29 cellular contexts compared by ENCODE assay signal in genomic region chr5:126926152-126926551, GRCh38.
"Had no signal": no experiment of that assay in that cellular context is flagged by ENCODE, and none has a peak within 500 bp of the region (broad histone marks: within the 10 kb centered on the region; RNA-seq: fewer than 3 reads in every experiment).

No MANE protein-coding gene starts in this region.

- H3K4me3 ChIP-seq: colonic mucosa, gastrocnemius medialis, heart left ventricle had no signal

- ATAC-seq: activated CD8-positive, alpha-beta T cell treated with anti-CD3 and anti-CD28 coated beads for 36 hours; activated T-cell treated with anti-CD3 and anti-CD28 coated beads, Interleukin-2, amount 50 U/mL, for 4 hours; activated T-helper 17 cell treated with anti-CD3 and anti-CD28 coated beads, Interleukin-2, amount 50 U/mL, for 72 hours; esophagus mucosa; foreskin keratinocyte; gastrocnemius medialis; heart left ventricle; T-helper 17 cell had no signal

- H3K4me1 Mint-ChIP-seq: activated T-helper 17 cell treated with anti-CD3 and anti-CD28 coated beads, Interleukin-2, amount 50 U/mL, for 72 hours had no signal

- H3K27me3 ChIP-seq: colonic mucosa, foreskin keratinocyte, gastrocnemius medialis, heart left ventricle had no signal

- H3K9me3 ChIP-seq: colonic mucosa, gastrocnemius medialis, heart left ventricle had no signal

- H3K4me3 Mint-ChIP-seq: activated CD8-positive, alpha-beta T cell treated with anti-CD3 and anti-CD28 coated beads for 36 hours; activated naive CD8-positive, alpha-beta T cell; activated T-cell treated with anti-CD3 and anti-CD28 coated beads, Interleukin-2, amount 50 U/mL, for 4 hours; activated T-helper 17 cell treated with anti-CD3 and anti-CD28 coated beads, Interleukin-2, amount 50 U/mL, for 72 hours; T-helper 17 cell; T-helper 2 cell treated with Interferon-gamma antibody and Interleukin-4, amounts not matched to agents 5 μg/mL and 100 μg/mL, for 36 hours had no signal

- H3K27me3 Mint-ChIP-seq: activated CD8-positive, alpha-beta T cell treated with anti-CD3 and anti-CD28 coated beads for 36 hours; activated naive CD8-positive, alpha-beta T cell; activated T-helper 17 cell treated with anti-CD3 and anti-CD28 coated beads, Interleukin-2, amount 50 U/mL, for 72 hours; T-helper 17 cell had no signal

- H3K9me3 Mint-ChIP-seq: activated CD8-positive, alpha-beta T cell treated with anti-CD3 and anti-CD28 coated beads for 36 hours; activated T-cell treated with anti-CD3 and anti-CD28 coated beads, Interleukin-2, amount 50 U/mL, for 4 hours; activated T-helper 17 cell treated with anti-CD3 and anti-CD28 coated beads, Interleukin-2, amount 50 U/mL, for 72 hours; T-helper 2 cell treated with Interferon-gamma antibody and Interleukin-4, amounts not matched to agents 5 μg/mL and 100 μg/mL, for 36 hours had no signal

- H3K27ac Mint-ChIP-seq: activated CD8-positive, alpha-beta T cell treated with anti-CD3 and anti-CD28 coated beads for 36 hours; activated naive CD8-positive, alpha-beta T cell; activated T-helper 17 cell treated with anti-CD3 and anti-CD28 coated beads, Interleukin-2, amount 50 U/mL, for 72 hours; T-helper 17 cell; T-helper 2 cell treated with Interferon-gamma antibody and Interleukin-4, amounts not matched to agents 5 μg/mL and 100 μg/mL, for 36 hours had no signal

- H3K36me3 ChIP-seq: colonic mucosa, gastrocnemius medialis, heart left ventricle had no signal

- DNase-seq: activated CD4-positive, alpha-beta T cell treated with anti-CD3 and anti-CD28 coated beads for 1 hour; activated CD4-positive, alpha-beta T cell treated with anti-CD3 and anti-CD28 coated beads for 4 hours; activated CD4-positive, alpha-beta T cell treated with anti-CD3 and anti-CD28 coated beads, Interleukin-2, amount 50 U/mL, for 1 hour; activated CD4-positive, alpha-beta T cell treated with anti-CD3 and anti-CD28 coated beads, Interleukin-2, amount 50 U/mL, for 48 hours; activated CD8-positive, alpha-beta memory T cell treated with anti-CD3 and anti-CD28 coated beads for 24 hours; activated CD8-positive, alpha-beta T cell treated with anti-CD3 and anti-CD28 coated beads for 36 hours; activated effector memory CD4-positive, alpha-beta T cell treated with Interleukin-2 at 50 U/mL for 16 hours; activated gamma-delta T cell treated with Interleukin-2 at 50 U/mL for 16 hours; activated naive CD4-positive, alpha-beta T cell treated with anti-CD3 and anti-CD28 coated beads, Interleukin-2, amount 50 U/mL, for 16 hours; activated naive CD4-positive, alpha-beta T cell treated with Interleukin-2 at 50 U/mL for 16 hours; activated T-cell treated with anti-CD3 and anti-CD28 coated beads, Interleukin-2, amount 50 U/mL, for 4 hours; amniotic stem cell; anterior cingulate cortex; central memory CD4-positive, alpha-beta T cell; cerebellar nuclear complex; colonic mucosa; effector CD8-positive, alpha-beta T cell; foreskin keratinocyte; gastrocnemius medialis; glutamatergic neuron; heart left ventricle; T-helper 1 cell; T-helper 17 cell; T1000 had no signal

- H3K27ac ChIP-seq: colonic mucosa, epithelial cell of prostate, foreskin keratinocyte, gastrocnemius medialis, heart left ventricle had no signal

- H3K4me1 ChIP-seq: colonic mucosa, foreskin keratinocyte, gastrocnemius medialis had no signal
